ENCODE assay signal across 8 cellular contexts in the genomic region with DNA sequence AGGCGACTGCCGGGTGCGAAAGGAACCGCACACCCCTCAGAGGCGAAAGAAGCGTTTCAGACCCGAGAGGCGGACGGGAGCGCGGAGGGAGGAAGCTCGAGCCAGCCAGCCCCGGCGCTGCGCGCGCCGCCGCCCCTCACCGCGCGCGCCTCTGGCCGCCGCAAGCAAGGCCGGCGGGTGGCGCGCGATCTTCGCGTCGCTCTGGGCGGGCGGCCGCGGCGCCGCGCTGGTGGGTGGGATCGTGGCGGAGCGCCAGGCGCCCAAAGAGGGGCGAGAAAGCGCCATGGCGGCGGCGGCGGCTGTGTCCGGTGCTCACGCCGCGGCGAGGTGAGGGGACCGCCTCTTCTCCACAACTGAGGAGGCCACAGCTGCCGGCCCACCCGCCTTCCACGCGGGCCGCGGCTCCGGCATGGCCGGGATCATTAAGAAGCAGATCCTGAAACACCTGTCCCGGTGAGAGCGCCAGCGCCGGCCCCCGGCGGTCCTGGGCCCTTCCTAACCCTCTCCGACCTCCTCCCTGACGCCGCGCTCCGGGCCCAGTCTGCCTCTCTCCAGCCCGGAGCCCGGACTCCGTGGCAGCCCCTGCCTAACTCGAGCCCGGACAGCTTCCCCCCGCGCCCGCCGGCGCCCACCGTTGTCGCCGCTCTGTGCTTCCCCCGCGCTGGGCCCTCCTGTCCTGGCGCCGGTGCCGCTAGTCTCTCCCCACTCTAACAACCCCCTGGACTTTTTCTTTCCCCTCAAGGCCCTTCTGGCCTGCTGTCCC. TPM values are rescaled to one million over a fixed set of nuclear protein-coding genes. Genes with fewer than 3 reads are reported as not detected.
DNase-seq lines count a peak whose midpoint lies in the region; ATAC-seq and TF ChIP-seq lines count a peak whose summit lies in the region.

A gene with protein sequence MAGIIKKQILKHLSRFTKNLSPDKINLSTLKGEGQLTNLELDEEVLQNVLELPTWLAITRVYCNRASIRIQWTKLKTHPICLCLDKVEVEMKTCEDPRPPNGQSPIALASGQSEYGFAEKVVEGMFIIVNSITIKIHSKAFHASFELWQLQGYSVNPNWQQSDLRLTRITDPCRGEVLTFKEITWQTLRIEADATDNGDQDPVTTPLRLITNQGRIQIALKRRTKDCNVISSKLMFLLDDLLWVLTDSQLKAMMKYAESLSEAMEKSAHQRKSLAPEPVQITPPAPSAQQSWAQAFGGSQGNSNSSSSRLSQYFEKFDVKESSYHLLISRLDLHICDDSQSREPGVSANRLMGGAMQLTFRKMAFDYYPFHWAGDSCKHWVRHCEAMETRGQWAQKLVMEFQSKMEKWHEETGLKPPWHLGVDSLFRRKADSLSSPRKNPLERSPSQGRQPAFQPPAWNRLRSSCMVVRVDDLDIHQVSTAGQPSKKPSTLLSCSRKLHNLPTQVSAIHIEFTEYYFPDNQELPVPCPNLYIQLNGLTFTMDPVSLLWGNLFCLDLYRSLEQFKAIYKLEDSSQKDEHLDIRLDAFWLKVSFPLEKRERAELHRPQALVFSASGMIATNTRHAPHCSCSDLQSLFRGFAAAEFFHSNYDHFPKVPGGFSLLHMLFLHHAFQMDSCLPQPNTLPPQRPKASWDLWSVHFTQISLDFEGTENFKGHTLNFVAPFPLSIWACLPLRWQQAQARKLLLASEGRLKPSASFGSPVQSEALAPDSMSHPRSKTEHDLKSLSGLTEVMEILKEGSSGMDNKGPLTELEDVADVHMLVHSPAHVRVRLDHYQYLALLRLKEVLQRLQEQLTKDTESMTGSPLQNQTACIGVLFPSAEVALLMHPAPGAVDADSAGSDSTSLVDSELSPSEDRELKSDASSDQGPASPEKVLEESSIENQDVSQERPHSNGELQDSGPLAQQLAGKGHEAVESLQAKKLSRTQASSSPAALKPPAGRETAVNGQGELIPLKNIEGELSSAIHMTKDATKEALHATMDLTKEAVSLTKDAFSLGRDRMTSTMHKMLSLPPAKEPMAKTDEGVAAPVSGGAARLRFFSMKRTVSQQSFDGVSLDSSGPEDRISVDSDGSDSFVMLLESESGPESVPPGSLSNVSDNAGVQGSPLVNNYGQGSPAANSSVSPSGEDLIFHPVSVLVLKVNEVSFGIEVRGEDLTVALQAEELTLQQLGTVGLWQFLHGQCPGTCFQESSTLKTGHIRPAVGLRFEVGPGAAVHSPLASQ (N-terminal part only) (plus strand): TSS at position 242 of the 763 bp plus-strand sequence. CDS start 168 bp downstream, at position 410.

- POLR2A ChIA-PET in naive thymus-derived CD4-positive, alpha-beta T cell (lab: Charles Lee): interaction anchor here (0.6 to 2.8 kb wide), 16 partner anchors 9 to 1819 kb away, joined by 3 to 27 read pairs (median 5); a partner anchor contains a TSS

- H3K36me3 Mint-ChIP-seq in naive thymus-derived CD4-positive, alpha-beta T cell: peaks cover 0 to 5% (median 0%) of the 10 kb centered on the region in 5 donors
- peaks cover 3 to 9% of the 10 kb centered on the region in 2 donors for H3K36me3 Mint-ChIP-seq in stimulated activated naive B cell treated with anti-CD40 and anti-IgM and Interleukin-4, amounts not matched to agents 10 μg/mL and 1 μg/mL and 100 μg/mL, for 72 hours

- intact Hi-C loops in naive thymus-derived CD4-positive, alpha-beta T cell (cut with micrococcal nuclease): loop anchor here (1.0 to 2.0 kb wide), 5 partner anchors 35 to 555 kb away; a partner anchor contains a TSS

- H3K27ac ChIP-seq in naive thymus-derived CD4-positive, alpha-beta T cell (ENCODE audit: low read depth, low read length): peak within 1 kb of the TSS; percentile 79

- H3K9me3 ChIP-seq in naive thymus-derived CD4-positive, alpha-beta T cell (ENCODE audit: control insufficient read depth in 2 of 3, low read length in 3 of 3): no peaks in the 10 kb centered on the region

- peak within 1 kb of the TSS; percentile 100 for H3K4me3 ChIP-seq in naive thymus-derived CD4-positive, alpha-beta T cell (ENCODE audit: low read length)

- peak within 1 kb of the TSS; percentile 92 to 100 (median 98) for H3K4me3 Mint-ChIP-seq in naive thymus-derived CD4-positive, alpha-beta T cell
- peak within 1 kb of the TSS; percentile 90 to 98 for H3K4me3 Mint-ChIP-seq in stimulated activated naive B cell treated with anti-CD40 and anti-IgM and Interleukin-4, amounts not matched to agents 10 μg/mL and 1 μg/mL and 100 μg/mL, for 72 hours

- peaks cover 0 to 9% (median 0%) of the 10 kb centered on the region in 3 experiments for H3K36me3 ChIP-seq in naive thymus-derived CD4-positive, alpha-beta T cell (ENCODE audit: control insufficient read depth in 2 of 3, insufficient read depth in 3 of 3, low read length in 3 of 3)

- no peaks in the 10 kb centered on the region for H3K27me3 Mint-ChIP-seq in naive thymus-derived CD4-positive, alpha-beta T cell
- H3K27me3 Mint-ChIP-seq in stimulated activated naive B cell treated with anti-CD40 and anti-IgM and Interleukin-4, amounts not matched to agents 10 μg/mL and 1 μg/mL and 100 μg/mL, for 72 hours: no peaks in the 10 kb centered on the region

- H3K27ac Mint-ChIP-seq in naive thymus-derived CD4-positive, alpha-beta T cell: peak within 1 kb of the TSS; percentile 88 to 97 (median 96)
- peak within 1 kb of the TSS; percentile 96 for H3K27ac Mint-ChIP-seq in stimulated activated naive B cell treated with anti-CD40 and anti-IgM and Interleukin-4, amounts not matched to agents 10 μg/mL and 1 μg/mL and 100 μg/mL, for 72 hours

- CTCF ChIA-PET in naive thymus-derived CD4-positive, alpha-beta T cell (lab: Charles Lee): interaction anchor here (0.6 to 1.6 kb wide), 7 partner anchors 14 to 1697 kb away, joined by 3 to 6 read pairs (median 3); a partner anchor contains a TSS

- H3K9me3 Mint-ChIP-seq in naive thymus-derived CD4-positive, alpha-beta T cell: peaks cover 0 to 2% (median 0%) of the 10 kb centered on the region in 11 donors
- no peaks in the 10 kb centered on the region for H3K9me3 Mint-ChIP-seq in stimulated activated naive B cell treated with anti-CD40 and anti-IgM and Interleukin-4, amounts not matched to agents 10 μg/mL and 1 μg/mL and 100 μg/mL, for 72 hours

- no peaks in the 10 kb centered on the region for H3K27me3 ChIP-seq in naive thymus-derived CD4-positive, alpha-beta T cell (ENCODE audit: control insufficient read depth in 2 of 2, insufficient read depth in 2 of 2, low read length in 2 of 2)

- ATAC-seq in GM21381 (IDR thresholded peaks at IDR 0.05; ENCODE audit: unreplicated experiment): peak; percentile 95
- ATAC-seq in naive thymus-derived CD4-positive, alpha-beta T cell: peak; percentile 97
- ATAC-seq in stimulated activated naive B cell treated with anti-CD40 and anti-IgM and Interleukin-4, amounts not matched to agents 10 μg/mL and 1 μg/mL and 100 μg/mL, for 72 hours (replicated peaks): peak; percentile 92 to 95

- peaks cover 24 to 38% (median 30%) of the 10 kb centered on the region in 7 donors for H3K4me1 Mint-ChIP-seq in naive thymus-derived CD4-positive, alpha-beta T cell
- peaks cover 16 to 29% of the 10 kb centered on the region in 2 donors for H3K4me1 Mint-ChIP-seq in stimulated activated naive B cell treated with anti-CD40 and anti-IgM and Interleukin-4, amounts not matched to agents 10 μg/mL and 1 μg/mL and 100 μg/mL, for 72 hours

- H3K4me1 ChIP-seq in naive thymus-derived CD4-positive, alpha-beta T cell (ENCODE audit: control insufficient read depth in 2 of 2, insufficient read depth in 2 of 2, low read length in 2 of 2): peaks cover 8 to 15% of the 10 kb centered on the region in 2 donors

- DNase-seq in Caki2 (ENCODE audit: low read depth) (peak; percentile 75), HuH-7 (ENCODE audit: low spot score) (peak; percentile 79), activated T-helper 1 cell treated with Interleukin-2 at 50 U/mL for 16 hours (ENCODE audit: low read depth) (peak; percentile 68), fibroblast of gingiva (ENCODE audit: low read depth) (peak; percentile 52)
- peak; percentile 60 to 85 (median 73) for DNase-seq in naive thymus-derived CD4-positive, alpha-beta T cell
- DNase-seq in stimulated activated naive B cell treated with anti-CD40 and anti-IgM and Interleukin-4, amounts not matched to agents 10 μg/mL and 1 μg/mL and 100 μg/mL, for 72 hours: peak; percentile 67

- in situ Hi-C loops in Caki2 (cut with HindIII; ENCODE audit: low pct_unique_long_range_greater_than_20kb, low sequenced_read_pairs): no loop called here

TF ChIP-seq in PFSK-1, 5 proteins besides CTCF, POLR2A, EP300 and RAD21:
- no peak for TF ChIP-seq FOXP2 (optimal IDR thresholded peaks at IDR 0.05; ENCODE audit: borderline replicate concordance, extremely low read depth, extremely low read length, insufficient read depth)
- peak; percentile 54; the same call in 1 of the 2 replicates for TF ChIP-seq POLR2AphosphoS5 (IDR thresholded peaks at IDR 0.05; ENCODE audit: low read depth, low read length)
- TF ChIP-seq, protein P1, sequence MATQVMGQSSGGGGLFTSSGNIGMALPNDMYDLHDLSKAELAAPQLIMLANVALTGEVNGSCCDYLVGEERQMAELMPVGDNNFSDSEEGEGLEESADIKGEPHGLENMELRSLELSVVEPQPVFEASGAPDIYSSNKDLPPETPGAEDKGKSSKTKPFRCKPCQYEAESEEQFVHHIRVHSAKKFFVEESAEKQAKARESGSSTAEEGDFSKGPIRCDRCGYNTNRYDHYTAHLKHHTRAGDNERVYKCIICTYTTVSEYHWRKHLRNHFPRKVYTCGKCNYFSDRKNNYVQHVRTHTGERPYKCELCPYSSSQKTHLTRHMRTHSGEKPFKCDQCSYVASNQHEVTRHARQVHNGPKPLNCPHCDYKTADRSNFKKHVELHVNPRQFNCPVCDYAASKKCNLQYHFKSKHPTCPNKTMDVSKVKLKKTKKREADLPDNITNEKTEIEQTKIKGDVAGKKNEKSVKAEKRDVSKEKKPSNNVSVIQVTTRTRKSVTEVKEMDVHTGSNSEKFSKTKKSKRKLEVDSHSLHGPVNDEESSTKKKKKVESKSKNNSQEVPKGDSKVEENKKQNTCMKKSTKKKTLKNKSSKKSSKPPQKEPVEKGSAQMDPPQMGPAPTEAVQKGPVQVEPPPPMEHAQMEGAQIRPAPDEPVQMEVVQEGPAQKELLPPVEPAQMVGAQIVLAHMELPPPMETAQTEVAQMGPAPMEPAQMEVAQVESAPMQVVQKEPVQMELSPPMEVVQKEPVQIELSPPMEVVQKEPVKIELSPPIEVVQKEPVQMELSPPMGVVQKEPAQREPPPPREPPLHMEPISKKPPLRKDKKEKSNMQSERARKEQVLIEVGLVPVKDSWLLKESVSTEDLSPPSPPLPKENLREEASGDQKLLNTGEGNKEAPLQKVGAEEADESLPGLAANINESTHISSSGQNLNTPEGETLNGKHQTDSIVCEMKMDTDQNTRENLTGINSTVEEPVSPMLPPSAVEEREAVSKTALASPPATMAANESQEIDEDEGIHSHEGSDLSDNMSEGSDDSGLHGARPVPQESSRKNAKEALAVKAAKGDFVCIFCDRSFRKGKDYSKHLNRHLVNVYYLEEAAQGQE (IDR thresholded peaks at IDR 0.05; ENCODE audit: insufficient read depth in 1 of 2, low read depth in 2 of 2, low read length in 2 of 2): 0 out of 4 replicates have a peak, but pooled peaks of 1 of the 2 experiments have one; percentile 43

RNA-seq across cellular contexts. Expression of the gene that starts here (rescaled TPM):
- 3.5 and 5.6 TPM in 2 replicates for total RNA-seq in Caki2 (2014; rRNA removed; shearing (Covaris generic); ENCODE audit: low replicate concordance)
- polyA plus RNA-seq in PFSK-1 (2012; ENCODE audit: insufficient read length, low read depth): 17.3 TPM
- 10 to 100 TPM; 10.7 to 12.9 (median 11.9) TPM for total RNA-seq in naive thymus-derived CD4-positive, alpha-beta T cell
- polyA plus RNA-seq in naive thymus-derived CD4-positive, alpha-beta T cell: 1 to 10 TPM in 1 of 2 donors, under 1 TPM in 1; 0.72 to 1.2 TPM

Comparison
In these comparisons a context has a peak if more than half of its experiments do, and no peak if none do; other contexts are left out.
1. Peak in every context shown above with its lines: DNase-seq, ATAC-seq, H3K4me3 ChIP-seq and H3K27ac ChIP-seq.